Comparison of ENCODE assay signal across 11 cellular contexts in genomic region chr10:72729528-72729927, GRCh38. TPM values are rescaled to one million over a fixed set of nuclear protein-coding genes. Genes with fewer than 3 reads are reported as not detected.
DNase-seq lines count a peak whose midpoint lies in the region; ATAC-seq and TF ChIP-seq lines count a peak whose summit lies in the region.
"Had no signal": no experiment of that assay in that cellular context is flagged by ENCODE, and none has a peak within 500 bp of the region (broad histone marks: within the 10 kb centered on the region; RNA-seq: fewer than 3 reads in every experiment).

No MANE protein-coding gene starts in this region.

- H2AFZ ChIP-seq in smooth muscle cell (ENCODE audit: low read depth), result no peak overlapping the region

- H3F3A ChIP-seq in smooth muscle cell (ENCODE audit: low read depth), result peaks cover 4% of the 10 kb centered on the region

- in situ Hi-C loops in G401 (cut with HindIII; ENCODE audit: low sequenced_read_pairs), result no loop called here

- H3K4me3 ChIP-seq in fibroblast of the aortic adventitia (ENCODE audit: low read depth, low read length) (no peak overlapping the region), smooth muscle cell (no peak overlapping the region)

- no peak overlapping the region for H3K9ac ChIP-seq in smooth muscle cell (ENCODE audit: low read depth)

- peaks cover 14% of the 10 kb centered on the region for H3K4me1 ChIP-seq in smooth muscle cell (ENCODE audit: low read depth)

- DNase-seq in fibroblast of the aortic adventitia (ENCODE audit: low read depth), result peak; percentile 53
- DNase-seq in NCI-H748 (lab: John Stamatoyannopoulos, UW; ENCODE audit: unreplicated experiment), result no peak
- DNase-seq in posterior cingulate gyrus, result no peak
- DNase-seq in smooth muscle cell (lab: John Stamatoyannopoulos, UW; ENCODE audit: unreplicated experiment), result no peak
- no peak for DNase-seq in G401 (ENCODE audit: low spot score)
- DNase-seq: DMS79, hypothalamus, NCI-H446 had no signal

- WGBS in smooth muscle cell (ENCODE audit: low lambda C conversion rate), result 48% methylated on average over 3 of the region's 3 CpGs

- peaks cover 7% of the 10 kb centered on the region for H3K79me2 ChIP-seq in smooth muscle cell (ENCODE audit: low read depth)

- TF ChIP-seq CTCF in fibroblast of the aortic adventitia (IDR thresholded peaks at IDR 0.05; ENCODE audit: insufficient read depth, low read length), result no peak
- no peak for TF ChIP-seq CTCF in smooth muscle cell (IDR thresholded peaks at IDR 0.05; ENCODE audit: borderline replicate concordance, insufficient read depth, poor library complexity, severe bottlenecking)

- no peak overlapping the region for H3K4me2 ChIP-seq in smooth muscle cell

- no peak overlapping the region for H3K27ac ChIP-seq in smooth muscle cell (ENCODE audit: low read depth)

- peaks cover 37% of the 10 kb centered on the region for H4K20me1 ChIP-seq in smooth muscle cell (ENCODE audit: low read depth)

- intact Hi-C loops in posterior cingulate gyrus (cut with DNase I), result no loop called here

- H3K9me3 ChIP-seq in smooth muscle cell (replicated peaks; ENCODE audit: low read depth), result no peaks in the 10 kb centered on the region

- peak; percentile 61 for ATAC-seq in GM18499 (IDR thresholded peaks at IDR 0.05; ENCODE audit: insufficient read depth, unreplicated experiment)
- ATAC-seq in GM19468 (IDR thresholded peaks at IDR 0.05; ENCODE audit: extremely low read depth, unreplicated experiment), result peak; percentile 63
- ATAC-seq in HG03159 (IDR thresholded peaks at IDR 0.05; ENCODE audit: unreplicated experiment), result peak; percentile 73

- no peaks in the 10 kb centered on the region for H3K36me3 ChIP-seq in smooth muscle cell (ENCODE audit: low read depth)

- H3K27me3 ChIP-seq in smooth muscle cell (ENCODE audit: low read depth), result no peaks in the 10 kb centered on the region

RNA-seq across cellular contexts. Expression of gene MCU, which starts 37.6 kb away (rescaled TPM):
- total RNA-seq in fibroblast of the aortic adventitia (ENCODE audit: low replicate concordance) (27.0 and 32.5 TPM in 2 replicates), smooth muscle cell (22.4 and 30.4 TPM in 2 replicates)
- polyA plus RNA-seq in smooth muscle cell, result 15.4 and 17.1 TPM in 2 replicates
- 25.8 and 41.6 TPM in 2 replicates for total RNA-seq in G401 (2014; rRNA removed; shearing (Covaris generic))
